Comparison of ENCODE assay signal across 14 cellular contexts in genomic region chr2:216328347-216328746, GRCh38. TPM values are rescaled to one million over a fixed set of nuclear protein-coding genes. Genes with fewer than 3 reads are reported as not detected.
A peak's percentile ranks its signal among the peaks of the same experiment; 100 is the strongest.
DNase-seq lines count a peak whose midpoint lies in the region; ATAC-seq, FAIRE-seq and TF ChIP-seq lines count a peak whose summit lies in the region.
"Had no signal": no experiment of that assay in that cellular context is flagged by ENCODE, and none has a peak within 500 bp of the region (broad histone marks: within the 10 kb centered on the region; RNA-seq: fewer than 3 reads in every experiment).

No MANE protein-coding gene starts in this region.

- no peaks in the 10 kb centered on the region for H3K4me1 ChIP-seq in A549
- no peaks in the 10 kb centered on the region for H3K4me1 ChIP-seq in esophagus muscularis mucosa
- no peaks in the 10 kb centered on the region for H3K4me1 ChIP-seq in Peyer's patch
- H3K4me1 ChIP-seq: left ventricle myocardium inferior had no signal

- H3K27me3 ChIP-seq in esophagus muscularis mucosa (no peaks in the 10 kb centered on the region), Peyer's patch (no peaks in the 10 kb centered on the region)

- no peak; a peak in 1 of 5 replicates for TF ChIP-seq RAD21 in A549 (conservative IDR thresholded peaks at IDR 0.05 in 1 of 2, IDR thresholded peaks at IDR 0.05 in 1 of 2)

- POLR2A ChIA-PET in A549 (lab: Yijun Ruan, JAX): no interaction called here

- H3K36me3 ChIP-seq in esophagus muscularis mucosa (no peaks in the 10 kb centered on the region), Peyer's patch (no peaks in the 10 kb centered on the region)
- H3K36me3 ChIP-seq: left ventricle myocardium inferior had no signal

- ATAC-seq in A549 (peak; percentile 50 to 64; a peak in 4 of 6 replicates), SK-N-SH treated with all-trans-retinoic acid at 6 μM for 48 hours (peak; percentile 67; the same call in 2 of the 3 replicates), GM18909 (IDR thresholded peaks at IDR 0.05; ENCODE audit: poor library complexity, unreplicated experiment) (no peak)

- CTCF ChIA-PET in A549 (lab: Yijun Ruan, JAX): interaction anchor here (0.6 to 1.6 kb wide), 4 partner anchors 11 to 87 kb away, joined by 3 to 5 read pairs (median 3); no protein-coding TSS in a partner anchor

- DNase-seq in A549 (ENCODE audit: low read depth in 1 of 2, low spot score in 1 of 2) (peak in 1 of 2 experiments; percentile 16), GM12864 (ENCODE audit: low read depth) (no peak), esophagus muscularis mucosa (ENCODE audit: extremely low spot score) (peak; percentile 39), Peyer's patch (no peak)
- DNase-seq in activated effector memory CD4-positive, alpha-beta T cell treated with anti-CD3 and anti-CD28 coated beads, Interleukin-2, amount 50 U/mL, for 16 hours: no peak
- DNase-seq in activated CD4-positive, CD25-positive, alpha-beta regulatory T cell (lab: John Stamatoyannopoulos, UW): no peak
- DNase-seq: activated CD4-positive, alpha-beta T cell treated with anti-CD3 and anti-CD28 coated beads, Interleukin-2, amount 50 U/mL, for 4 hours; activated naive CD4-positive, alpha-beta T cell treated with anti-CD3 and anti-CD28 coated beads, Interleukin-2, amount 50 U/mL, for 16 hours; left ventricle myocardium inferior; NCI-H1417 treated with DMSO at 0.1 percent for 48 hours; NCI-H69 had no signal

- TF ChIP-seq CTCF in A549 (IDR thresholded peaks at IDR 0.05) (no peak), GM12864 (IDR thresholded peaks at IDR 0.05; ENCODE audit: low read depth, low read length, missing control alignments) (peak; percentile 19), esophagus muscularis mucosa (IDR thresholded peaks at IDR 0.05) (no peak), Peyer's patch (IDR thresholded peaks at IDR 0.05) (peak in 1 of 6 experiments; percentile 18)

- H3K9me3 ChIP-seq in A549 (no peaks in the 10 kb centered on the region), esophagus muscularis mucosa (no peaks in the 10 kb centered on the region), Peyer's patch (no peaks in the 10 kb centered on the region)
- H3K9me3 ChIP-seq: left ventricle myocardium inferior had no signal

- no peak for TF ChIP-seq EP300 in A549 (IDR thresholded peaks at IDR 0.05)
- no peak for TF ChIP-seq EP300 in esophagus muscularis mucosa (IDR thresholded peaks at IDR 0.05)

- no peak for FAIRE-seq in A549 (lab: Jason Lieb, UNC)

- intact Hi-C loops in esophagus muscularis mucosa (cut with DNase I): no loop called here

- 85% methylated on average over 5 of the region's 5 CpGs for WGBS in A549 (ENCODE audit: missing lambda C conversion rate)
- 86% methylated on average over 5 of the region's 5 CpGs for WGBS in esophagus muscularis mucosa

- no peak for TF ChIP-seq POLR2A in A549 (IDR thresholded peaks at IDR 0.05; ENCODE audit: low read length)
- no peak for TF ChIP-seq POLR2A in esophagus muscularis mucosa (IDR thresholded peaks at IDR 0.05; ENCODE audit: low read depth)
- TF ChIP-seq POLR2A in Peyer's patch (IDR thresholded peaks at IDR 0.05): no peak

- H3K4me2 ChIP-seq in A549: no peak overlapping the region

- H3K27ac ChIP-seq in A549: no peak overlapping the region
- no peak overlapping the region for H3K27ac ChIP-seq in esophagus muscularis mucosa (replicated peaks in 1 of 4)
- H3K27ac ChIP-seq in Peyer's patch: no peak overlapping the region
- H3K27ac ChIP-seq: left ventricle myocardium inferior had no signal

- H3K4me3 ChIP-seq in A549 (no peak overlapping the region), GM12864 (ENCODE audit: low read depth, low read length) (no peak overlapping the region), esophagus muscularis mucosa (no peak overlapping the region), Peyer's patch (no peak overlapping the region)
- H3K4me3 ChIP-seq: left ventricle myocardium inferior had no signal

TF ChIP-seq in A549, 52 proteins besides CTCF, POLR2A, EP300 and RAD21:
- TF ChIP-seq KDM5A (IDR thresholded peaks at IDR 0.05) (no peak), BCL3 (IDR thresholded peaks at IDR 0.05) (no peak), KDM1A (IDR thresholded peaks at IDR 0.05; ENCODE audit: low read depth) (no peak), TFCP2L1 (CRISPR knock-in tag; IDR thresholded peaks at IDR 0.05) (no peak), CBX8 (IDR thresholded peaks at IDR 0.05) (no peak), MAZ (IDR thresholded peaks at IDR 0.05; ENCODE audit: borderline replicate concordance, low read depth, low read length) (no peak), HES2 (IDR thresholded peaks at IDR 0.05) (no peak), RFX5 (IDR thresholded peaks at IDR 0.05) (no peak), NFE2L2 (conservative IDR thresholded peaks at IDR 0.05; ENCODE audit: low read length) (no peak), NPAS2 (CRISPR knock-in tag; IDR thresholded peaks at IDR 0.05; ENCODE audit: borderline replicate concordance) (no peak), EHF (CRISPR knock-in tag; IDR thresholded peaks at IDR 0.05) (no peak), CBX2 (IDR thresholded peaks at IDR 0.05; ENCODE audit: borderline replicate concordance, low read depth) (no peak), E2F6 (IDR thresholded peaks at IDR 0.05; ENCODE audit: borderline replicate concordance, low read depth) (no peak), HOXA7 (CRISPR knock-in tag; IDR thresholded peaks at IDR 0.05) (no peak)

TF ChIP-seq in SK-N-SH treated with all-trans-retinoic acid at 6 μM for 48 hours, 23 proteins besides CTCF, POLR2A, EP300 and RAD21 (continues in another document):
- TF ChIP-seq POU6F1 (CRISPR knock-in tag; IDR thresholded peaks at IDR 0.05; ENCODE audit: borderline replicate concordance, low read depth) (no peak), ZNF565 (CRISPR knock-in tag; conservative IDR thresholded peaks at IDR 0.05; ENCODE audit: low read depth) (no peak), PATZ1 (CRISPR knock-in tag; IDR thresholded peaks at IDR 0.05; ENCODE audit: borderline replicate concordance) (no peak), TCF4 (CRISPR knock-in tag; IDR thresholded peaks at IDR 0.05; ENCODE audit: borderline replicate concordance) (no peak), SNAI2 (CRISPR knock-in tag; IDR thresholded peaks at IDR 0.05) (no peak), TOX (CRISPR knock-in tag; IDR thresholded peaks at IDR 0.05; ENCODE audit: borderline replicate concordance) (no peak), ARNTL (CRISPR knock-in tag; IDR thresholded peaks at IDR 0.05; ENCODE audit: borderline replicate concordance, low read depth) (no peak), TSHZ2 (CRISPR knock-in tag; IDR thresholded peaks at IDR 0.05) (no peak)

RNA-seq across cellular contexts. Expression of gene MARCHF4, which starts 43.9 kb away (rescaled TPM):
- polyA plus RNA-seq in A549 (2011; rRNA removed) (1.7 TPM in 2 replicates), A549 (2017; fragmentation: RNase III; extraction: RNeasy Plus Mini Kit Qiagen cat#74134 plus additional on column Dnase treatment) (6.3 to 10.1 TPM (median 9.1 TPM) in 3 replicates)
- polyA plus RNA-seq in A549 (2012; cell fraction: cytosol; rRNA removed): 4.0 and 5.2 TPM in 2 replicates
- polyA plus RNA-seq in A549 (2012; cell fraction: nucleus; rRNA removed): 5.4 and 5.9 TPM in 2 replicates
- 1.9 and 2.8 TPM in 2 replicates for polyA minus RNA-seq in A549 (2011; rRNA and poly(A)+ RNA removed)
- total RNA-seq in esophagus muscularis mucosa (not detected), Peyer's patch (under 1 TPM in 1 of 4 donors, not detected in 3; 0.35 TPM)
- polyA plus RNA-seq: CD14-positive monocyte had no signal
